Comparison of ENCODE assay signal across 9 cellular contexts in the genomic region with DNA sequence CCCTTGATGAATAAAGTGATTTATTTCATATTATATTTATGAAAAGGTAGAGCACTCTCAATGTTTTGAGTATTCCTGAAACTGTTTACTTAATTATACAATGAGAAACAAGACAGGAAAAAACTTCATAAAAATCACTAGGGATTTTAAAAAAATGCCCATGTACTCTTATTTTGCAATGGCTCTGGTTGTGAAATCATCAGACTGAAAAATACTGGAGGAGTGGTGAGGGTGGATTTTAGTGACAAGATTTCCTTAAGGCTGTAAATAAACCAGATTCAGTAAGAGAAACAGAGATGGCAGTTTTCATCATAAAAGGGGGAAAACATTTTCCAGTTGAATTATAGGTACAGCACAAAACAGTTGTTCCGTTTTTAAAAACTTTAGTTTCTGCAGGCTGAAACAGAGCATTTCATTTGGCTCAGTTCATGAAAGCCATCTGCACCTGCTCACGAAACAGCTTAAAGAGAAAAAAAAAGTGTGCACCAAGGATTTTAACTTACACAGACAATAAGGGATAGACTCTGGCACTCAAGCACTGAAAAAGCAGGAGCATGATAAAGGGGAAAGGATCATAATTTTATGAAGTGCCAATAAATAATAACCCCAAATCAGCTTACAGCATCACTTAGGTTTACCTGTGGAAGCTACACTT.
DNase-seq lines count a peak whose midpoint lies in the region; ATAC-seq and TF ChIP-seq lines count a peak whose summit lies in the region.
"Had no signal": no experiment of that assay in that cellular context is flagged by ENCODE, and none has a peak within 500 bp of the region (broad histone marks: within the 10 kb centered on the region; RNA-seq: fewer than 3 reads in every experiment).

No MANE protein-coding gene starts in this region.

- TF ChIP-seq POLR2A in right lobe of liver (IDR thresholded peaks at IDR 0.05) = no peak

- no peak for ATAC-seq in right lobe of liver
- ATAC-seq in GM21737 (IDR thresholded peaks at IDR 0.05; ENCODE audit: unreplicated experiment) = no peak
- no peak for ATAC-seq in GM18868 (IDR thresholded peaks at IDR 0.05; ENCODE audit: unreplicated experiment)

- WGBS in right lobe of liver (ENCODE audit: insufficient coverage, low coverage, low lambda C conversion rate, missing lambda C conversion rate) = 36% methylated on average over 2 of the region's 2 CpGs

- peaks cover 56% of the 10 kb centered on the region for H3K4me1 Mint-ChIP-seq in activated T-cell treated with anti-CD3 and anti-CD28 coated beads, Interleukin-2, amount 50 U/mL, for 24 hours (ENCODE audit: low read depth)
- peaks cover 45% of the 10 kb centered on the region for H3K4me1 Mint-ChIP-seq in activated naive CD8-positive, alpha-beta T cell treated with anti-CD3 and anti-CD28 coated beads for 36 hours

- H3K4me3 ChIP-seq in right lobe of liver = no peak overlapping the region
- H3K4me3 ChIP-seq in tibial artery = peak overlapping the region in 1 of 2 donors; percentile 54

- H3K36me3 Mint-ChIP-seq in activated T-cell treated with anti-CD3 and anti-CD28 coated beads, Interleukin-2, amount 50 U/mL, for 24 hours (ENCODE audit: low read depth) = peaks cover 14% of the 10 kb centered on the region
- H3K36me3 Mint-ChIP-seq in activated naive CD8-positive, alpha-beta T cell treated with anti-CD3 and anti-CD28 coated beads for 36 hours = peaks cover 2% of the 10 kb centered on the region

- H3K27me3 Mint-ChIP-seq in activated T-cell treated with anti-CD3 and anti-CD28 coated beads, Interleukin-2, amount 50 U/mL, for 24 hours = no peaks in the 10 kb centered on the region
- H3K27me3 Mint-ChIP-seq in activated naive CD8-positive, alpha-beta T cell treated with anti-CD3 and anti-CD28 coated beads for 36 hours = no peaks in the 10 kb centered on the region

- intact Hi-C loops in right lobe of liver (cut with DNase I) (no loop called here), tibial artery (cut with DNase I; ENCODE audit: low total_unique reads) (no loop called here)

- H3K27ac ChIP-seq in right lobe of liver (peak overlapping the region in 2 of 3 donors; percentile 65 to 72), tibial artery (peak overlapping the region; percentile 80 to 85)
- H3K27ac ChIP-seq: KMS-11 had no signal

- no peaks in the 10 kb centered on the region for H3K9me3 Mint-ChIP-seq in activated T-cell treated with anti-CD3 and anti-CD28 coated beads, Interleukin-2, amount 50 U/mL, for 24 hours
- no peaks in the 10 kb centered on the region for H3K9me3 Mint-ChIP-seq in activated naive CD8-positive, alpha-beta T cell treated with anti-CD3 and anti-CD28 coated beads for 36 hours

- H3K9me3 ChIP-seq in right lobe of liver (no peaks in the 10 kb centered on the region), tibial artery (no peaks in the 10 kb centered on the region)

- peak overlapping the region; percentile 98 for H3K27ac Mint-ChIP-seq in activated T-cell treated with anti-CD3 and anti-CD28 coated beads, Interleukin-2, amount 50 U/mL, for 24 hours
- peak overlapping the region; percentile 79 for H3K27ac Mint-ChIP-seq in activated naive CD8-positive, alpha-beta T cell treated with anti-CD3 and anti-CD28 coated beads for 36 hours

- TF ChIP-seq CTCF in right lobe of liver (IDR thresholded peaks at IDR 0.05) (no peak), tibial artery (IDR thresholded peaks at IDR 0.05) (no peak)

- no peak for DNase-seq in activated T-cell treated with anti-CD3 and anti-CD28 coated beads, Interleukin-2, amount 50 U/mL, for 24 hours
- DNase-seq in activated T-cell treated with anti-CD3 and anti-CD28 coated beads, Interleukin-2, amount 50 U/mL, for 48 hours = no peak
- DNase-seq in activated naive CD8-positive, alpha-beta T cell treated with anti-CD3 and anti-CD28 coated beads for 36 hours = no peak
- DNase-seq in right lobe of liver (no peak), tibial artery (no peak), ecto neural progenitor cell (ENCODE audit: low spot score) (no peak)

- H3K36me3 ChIP-seq in right lobe of liver (no peaks in the 10 kb centered on the region), tibial artery (no peaks in the 10 kb centered on the region)

- H3K4me1 ChIP-seq in right lobe of liver = peaks cover 0 to 6% (median 0%) of the 10 kb centered on the region in 4 donors
- peaks cover 0 to 62% (median 44%) of the 10 kb centered on the region in 4 donors for H3K4me1 ChIP-seq in tibial artery

- peak overlapping the region; percentile 79 for H3K4me3 Mint-ChIP-seq in activated T-cell treated with anti-CD3 and anti-CD28 coated beads, Interleukin-2, amount 50 U/mL, for 24 hours
- peak overlapping the region; percentile 81 for H3K4me3 Mint-ChIP-seq in activated naive CD8-positive, alpha-beta T cell treated with anti-CD3 and anti-CD28 coated beads for 36 hours

- H3K27me3 ChIP-seq in right lobe of liver (no peaks in the 10 kb centered on the region), tibial artery (no peaks in the 10 kb centered on the region)
